1 cellular context compared by ENCODE assay signal in genomic region chr11:70127653-70128434, GRCh38.
TF ChIP-seq lines count a peak whose summit lies in the region.

No MANE protein-coding gene starts in this region.

TF ChIP-seq in HepG2, 621 proteins besides CTCF, POLR2A, EP300 and RAD21 (continued from another document):
- TF ChIP-seq SNAPC4 (CRISPR knock-in tag; IDR thresholded peaks at IDR 0.05) (no peak), HCFC1 (IDR thresholded peaks at IDR 0.05; ENCODE audit: low read depth, low read length) (no peak), ADNP (CRISPR knock-in tag; IDR thresholded peaks at IDR 0.05) (no peak), ZBTB10 (CRISPR knock-in tag; IDR thresholded peaks at IDR 0.05; ENCODE audit: borderline replicate concordance) (no peak), ZNF597 (CRISPR knock-in tag; IDR thresholded peaks at IDR 0.05) (no peak), ZBTB43 (CRISPR knock-in tag; conservative IDR thresholded peaks at IDR 0.05) (no peak), THAP7 (CRISPR knock-in tag; IDR thresholded peaks at IDR 0.05) (no peak), ZNF605 (CRISPR knock-in tag; IDR thresholded peaks at IDR 0.05) (no peak), GATAD2A (CRISPR knock-in tag; IDR thresholded peaks at IDR 0.05) (no peak)
